10 cellular contexts compared by ENCODE assay signal in genomic region chr6:111850288-111850937, GRCh38. TPM values are rescaled to one million over a fixed set of nuclear protein-coding genes. Genes with fewer than 3 reads are reported as not detected.
DNase-seq lines count a peak whose midpoint lies in the region; ATAC-seq, FAIRE-seq and TF ChIP-seq lines count a peak whose summit lies in the region.
"Had no signal": no experiment of that assay in that cellular context is flagged by ENCODE, and none has a peak within 500 bp of the region (broad histone marks: within the 10 kb centered on the region; RNA-seq: fewer than 3 reads in every experiment).

No MANE protein-coding gene starts in this region.

- H3K27me3 Mint-ChIP-seq in WTC11 (ENCODE audit: low read depth) = no peaks in the 10 kb centered on the region; the same call in 1 of the 2 replicates

- no peak overlapping the region for H4K8ac ChIP-seq in H1 (ENCODE audit: extremely low read depth, insufficient read depth, low read length)

- no peaks in the 10 kb centered on the region for H3K9me3 ChIP-seq in H1 (ENCODE audit: insufficient read depth in 2 of 2, low read depth in 1 of 2, low read length in 1 of 2)

- H3K27ac ChIP-seq in H1 (ENCODE audit: low read depth, low read length) = no peak overlapping the region
- H3K27ac ChIP-seq: parathyroid adenoma had no signal

- H3K4me1 ChIP-seq in H1 (replicated peaks in 1 of 4; ENCODE audit: control insufficient read depth in 3 of 4, insufficient read depth in 4 of 4, low read length in 3 of 4) = peaks cover 7 to 25% (median 14%) of the 10 kb centered on the region in 4 experiments

- no peak overlapping the region for H3K56ac ChIP-seq in H1 (replicated peaks; ENCODE audit: insufficient read length, low read depth, low read length)

- no peak for TF ChIP-seq RAD21 in H1 (IDR thresholded peaks at IDR 0.05 in 1 of 2, conservative IDR thresholded peaks at IDR 0.05 in 1 of 2; ENCODE audit: low read depth in 2 of 2, low read length in 2 of 2)

- no peak overlapping the region for H3K27ac Mint-ChIP-seq in WTC11

- no peak overlapping the region for H2BK5ac ChIP-seq in H1 (ENCODE audit: low read depth, low read length)

- peaks cover 21% of the 10 kb centered on the region; the same call in 1 of the 2 replicates for H3K79me1 ChIP-seq in H1 (ENCODE audit: low read depth, low read length)

- TF ChIP-seq POLR2A in H1 (IDR thresholded peaks at IDR 0.05; ENCODE audit: control extremely low read depth in 1 of 2, low read depth in 2 of 2, low read length in 2 of 2) = no peak

- peaks cover 4 to 80% of the 10 kb centered on the region in 2 experiments; a peak in 2 of 4 replicates for H3K79me2 ChIP-seq in H1 (ENCODE audit: control insufficient read depth in 1 of 2, insufficient read depth in 2 of 2, low read length in 2 of 2)

- H4K91ac ChIP-seq in H1 (replicated peaks; ENCODE audit: insufficient read length, low read length) = no peak overlapping the region

- no peak overlapping the region for H2AFZ ChIP-seq in H1 (ENCODE audit: low read length)
- H2AFZ ChIP-seq: parathyroid adenoma had no signal

- no peak overlapping the region for H2BK12ac ChIP-seq in H1 (ENCODE audit: low read depth, low read length)

- H3K4me1 Mint-ChIP-seq in WTC11 = peaks cover 59% of the 10 kb centered on the region

- no peak for TF ChIP-seq CTCF in H1 (IDR thresholded peaks at IDR 0.05; ENCODE audit: control extremely low read depth in 1 of 3, insufficient read depth in 1 of 3, low read depth in 1 of 3, low read length in 3 of 3)
- TF ChIP-seq CTCF in WTC11 (IDR thresholded peaks at IDR 0.05) = no peak

- no peaks in the 10 kb centered on the region for H3K36me3 ChIP-seq in H1 (ENCODE audit: control insufficient read depth in 2 of 4, insufficient read depth in 4 of 4, low read length in 3 of 4)

- no peak overlapping the region for H3K14ac ChIP-seq in H1 (ENCODE audit: insufficient read length)

- H3K4me2 ChIP-seq in H1 (ENCODE audit: insufficient read depth in 1 of 2, low read depth in 2 of 2, low read length in 2 of 2) = no peak overlapping the region

- peak; percentile 69 for DNase-seq in Ammon's horn (ENCODE audit: low spot score)
- no peak for DNase-seq in H1 (ENCODE audit: low read depth in 1 of 2, low spot score in 2 of 2)
- no peak for DNase-seq in NCI-H187 (lab: John Stamatoyannopoulos, UW)
- DNase-seq in WTC11 (ENCODE audit: low spot score) = no peak
- DNase-seq in GF-D8 (lab: John Stamatoyannopoulos, UW) = no peak
- DNase-seq: stimulated activated CD8-positive, alpha-beta memory T cell treated with anti-CD3 and anti-CD28 coated beads, Interleukin-4, amount 100 ng/mL, for 48 hours had no signal

- H2AK5ac ChIP-seq in H1 (ENCODE audit: low read depth, low read length) = no peak overlapping the region

- POLR2A ChIA-PET in H1 (lab: Charles Lee; ENCODE audit: partially characterized antibody) (interaction anchor here (0.8 to 1.2 kb wide), 4 partner anchors 8 to 23 kb away, joined by 3 read pairs; partner anchors contain the start of gene FYN), WTC11 (lab: Charles Lee) (interaction anchor here (1.2 kb wide), 1 partner anchor 12 kb away, joined by 3 read pairs; no protein-coding TSS in a partner anchor)

- H3K18ac ChIP-seq in H1 (ENCODE audit: extremely low read depth, low read length) = peak overlapping the region; percentile 11; the same call in 1 of the 2 replicates

- no peaks in the 10 kb centered on the region for H3K23me2 ChIP-seq in H1 (ENCODE audit: low read depth, low read length)

- WGBS in H1 (ENCODE audit: extremely low coverage in 1 of 2, insufficient coverage in 1 of 2, insufficient read length in 1 of 2, insufficient replicate concordance in 2 of 2, low coverage in 1 of 2, low lambda C conversion rate in 2 of 2, missing lambda C conversion rate in 1 of 2), 2 experiments = 92% methylated on average over 10 of the region's 10 CpGs; no CpG with 5 or more reads in 1 of the 2 experiments

- no peak overlapping the region for H3K4me3 Mint-ChIP-seq in WTC11

- H3K36me3 Mint-ChIP-seq in WTC11 = no peaks in the 10 kb centered on the region

- no peak overlapping the region for H2BK20ac ChIP-seq in H1 (ENCODE audit: low read length)

- peak; percentile 60 for ATAC-seq in GM18867 (IDR thresholded peaks at IDR 0.05; ENCODE audit: unreplicated experiment)
- ATAC-seq in HG03135 (IDR thresholded peaks at IDR 0.05; ENCODE audit: unreplicated experiment) = peak; percentile 54
- no peak for ATAC-seq in HG03354 (IDR thresholded peaks at IDR 0.05; ENCODE audit: poor library complexity, severe bottlenecking, unreplicated experiment)
- no peak for ATAC-seq in WTC11

- no peak overlapping the region for H3K4ac ChIP-seq in H1 (replicated peaks; ENCODE audit: insufficient read length, low read depth, low read length)

- no peaks in the 10 kb centered on the region for H3K9me3 Mint-ChIP-seq in WTC11

- no peak overlapping the region for H4K5ac ChIP-seq in H1 (ENCODE audit: insufficient read length, low read depth, low read length)

- peaks cover 0 to 19% of the 10 kb centered on the region in 2 experiments for H4K20me1 ChIP-seq in H1 (replicated peaks in 1 of 2; ENCODE audit: control insufficient read depth in 1 of 2, insufficient read depth in 2 of 2, low read length in 2 of 2)

- no peak overlapping the region for H3K4me3 ChIP-seq in H1 (ENCODE audit: extremely low read depth in 1 of 4, insufficient read depth in 2 of 4, low read depth in 3 of 4, low read length in 4 of 4)

- no peak overlapping the region for H3K23ac ChIP-seq in H1 (ENCODE audit: insufficient read length)

- no peak for FAIRE-seq in H1 (lab: Jason Lieb, UNC)

- no peaks in the 10 kb centered on the region for H3K27me3 ChIP-seq in H1 (replicated peaks in 1 of 4; ENCODE audit: control insufficient read depth in 3 of 4, extremely low read depth in 1 of 4, insufficient read depth in 3 of 4, low read length in 3 of 4)

- TF ChIP-seq EP300 in H1 (IDR thresholded peaks at IDR 0.05; ENCODE audit: borderline replicate concordance in 1 of 2, low read depth in 2 of 2, low read length in 2 of 2) = no peak

- no peak overlapping the region for H3K9ac ChIP-seq in H1 (replicated peaks in 1 of 4; ENCODE audit: extremely low read depth in 1 of 4, low read depth in 3 of 4, low read length in 3 of 4)
- H3K9ac ChIP-seq: parathyroid adenoma had no signal

- CTCF ChIA-PET in H1 (lab: Charles Lee; ENCODE audit: partially characterized antibody) = interaction anchor here (0.9 to 1.8 kb wide), 11 partner anchors 10 to 193 kb away, joined by 3 to 7 read pairs (median 3); no protein-coding TSS in a partner anchor
- CTCF ChIA-PET in WTC11 (lab: Charles Lee) = no interaction called here

- no peak overlapping the region for H2BK120ac ChIP-seq in H1 (replicated peaks; ENCODE audit: low read depth, low read length)

- no peak overlapping the region for H2BK15ac ChIP-seq in H1 (ENCODE audit: low read length)

TF ChIP-seq in H1, 55 proteins besides CTCF, POLR2A, EP300 and RAD21 (continues in another document):
- TF ChIP-seq FOSL1 (IDR thresholded peaks at IDR 0.05; ENCODE audit: insufficient read depth, low read depth, low read length) = no peak
- no peak for TF ChIP-seq CHD2 (IDR thresholded peaks at IDR 0.05; ENCODE audit: low read length)
- TF ChIP-seq SUZ12 (IDR thresholded peaks at IDR 0.05; ENCODE audit: low read length) = no peak
- TF ChIP-seq TAF7 (optimal IDR thresholded peaks at IDR 0.05; ENCODE audit: borderline replicate concordance, low read depth, low read length) = no peak
- TF ChIP-seq TEAD4 (IDR thresholded peaks at IDR 0.05; ENCODE audit: low read depth, low read length) = no peak
- TF ChIP-seq NANOG (IDR thresholded peaks at IDR 0.05; ENCODE audit: insufficient read depth, low read depth, low read length, poor library complexity, severe bottlenecking) = no peak

TF ChIP-seq in WTC11, 78 proteins besides CTCF, POLR2A, EP300 and RAD21 (continues in another document):
- no peak for TF ChIP-seq SP1 (CRISPR knock-in tag; conservative IDR thresholded peaks at IDR 0.05)
- no peak for TF ChIP-seq ATF2 (CRISPR knock-in tag; IDR thresholded peaks at IDR 0.05; ENCODE audit: borderline replicate concordance, low read depth)

RNA-seq across cellular contexts. Expression of gene FYN, which starts 22.8 kb away (rescaled TPM):
- total RNA-seq in H1 (2021; fragmentation: NEBNext Ultra II Directional; extraction: Animal tissue kit (Norgen Biotek cat#: 25700)) = 92.5 and 97.2 TPM in 2 replicates
- 46.8 and 79.6 TPM in 2 replicates for polyA plus RNA-seq in H1 (2011; rRNA removed)
- polyA plus RNA-seq in H1 (2011; cell fraction: cytosol; rRNA removed) = 69.4 TPM
- 110 TPM for polyA plus RNA-seq in H1 (2011; cell fraction: nucleus; rRNA removed)
- polyA plus RNA-seq in H1 (2012, experiment 1 of 2) = 87.4 to 117 TPM (median 95.3 TPM) in 4 replicates
- polyA plus RNA-seq in H1 (2012, experiment 2 of 2) = 21.2 TPM
- 59.2 TPM for polyA plus RNA-seq in H1 (2013, experiment 1 of 2)
- 58.6 TPM for polyA plus RNA-seq in H1 (2013, experiment 2 of 2)
- 74.0 and 105 TPM in 2 replicates for polyA minus RNA-seq in H1 (2011; rRNA and poly(A)+ RNA removed)
- polyA minus RNA-seq in H1 (2011; cell fraction: cytosol; rRNA and poly(A)+ RNA removed) = 39.4 TPM
- 81.6 TPM for polyA minus RNA-seq in H1 (2011; cell fraction: nucleus; rRNA and poly(A)+ RNA removed)
- 57.1 to 63.9 TPM (median 59.0 TPM) in 3 replicates for total RNA-seq in WTC11 (2021)

Comparison
In these comparisons a context has a peak if more than half of its experiments do, and no peak if none do; other contexts are left out.
1. ATAC-seq: peak in GM18867 (single experiment) and HG03135 (single experiment); none in HG03354 (single experiment) and WTC11 (single experiment).